ENCODE assay signal across 23 cellular contexts in the genomic region with DNA sequence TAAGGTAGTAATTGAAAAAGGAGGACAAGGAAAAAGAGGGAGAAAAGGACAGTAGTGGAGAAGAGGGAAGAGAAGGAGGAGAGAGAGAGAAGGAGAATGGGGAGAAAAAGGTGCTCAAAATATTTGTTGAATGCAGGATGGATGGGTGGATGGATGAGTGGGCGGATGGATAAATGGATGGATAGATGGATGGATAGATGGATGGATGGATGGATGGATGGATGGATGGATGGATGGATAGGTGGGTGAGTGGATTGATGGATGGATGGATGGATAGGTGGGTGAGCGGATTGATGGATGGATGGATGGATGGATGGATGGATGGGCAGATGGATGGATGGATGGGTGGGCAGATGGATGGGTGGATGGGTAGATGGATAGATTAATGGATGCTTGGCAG.
"Had no signal": no experiment of that assay in that cellular context is flagged by ENCODE, and none has a peak within 500 bp of the region (broad histone marks: within the 10 kb centered on the region; RNA-seq: fewer than 3 reads in every experiment).

No MANE protein-coding gene starts in this region.

- H3K4me1 ChIP-seq: colonic mucosa, foreskin keratinocyte, gastrocnemius medialis, heart left ventricle, heart right ventricle had no signal

- H3K27ac Mint-ChIP-seq: dendritic cell treated with granulocyte-macrophage colony-stimulating factor and Interleukin-4, amounts not matched to agents 40 ng/mL and 50 ng/mL, for 4 days; effector memory CD8-positive, alpha-beta T cell had no signal

- H3K9me3 Mint-ChIP-seq: dendritic cell treated with granulocyte-macrophage colony-stimulating factor and Interleukin-4, amounts not matched to agents 40 ng/mL and 50 ng/mL, for 4 days; effector memory CD8-positive, alpha-beta T cell had no signal

- DNase-seq: colonic mucosa; cortex of kidney; dermis blood vessel endothelial cell; dorsolateral prefrontal cortex; effector CD4-positive, alpha-beta T cell; effector CD8-positive, alpha-beta T cell; effector memory CD4-positive, alpha-beta T cell; effector memory CD8-positive, alpha-beta T cell; erythroblast; esophagus squamous epithelium; foreskin fibroblast; foreskin keratinocyte; foreskin melanocyte; gastrocnemius medialis; head of caudate nucleus; heart left ventricle; heart right ventricle had no signal

- H3K27me3 ChIP-seq: colonic mucosa, foreskin keratinocyte, gastrocnemius medialis had no signal

- H3K27ac ChIP-seq: colonic mucosa, coronary artery, dorsolateral prefrontal cortex, epithelial cell of prostate, esophagus muscularis mucosa, esophagus squamous epithelium, foreskin keratinocyte, gastrocnemius medialis, gastroesophageal sphincter, heart left ventricle, heart right ventricle had no signal

- H3K4me3 ChIP-seq: colonic mucosa, coronary artery, dorsolateral prefrontal cortex, esophagus muscularis mucosa, esophagus squamous epithelium, gastrocnemius medialis, gastroesophageal sphincter, heart left ventricle, heart right ventricle had no signal

- ATAC-seq: effector memory CD8-positive, alpha-beta T cell; esophagus mucosa; foreskin keratinocyte; gastrocnemius medialis; gastroesophageal sphincter; heart left ventricle; heart right ventricle had no signal

- H3K36me3 ChIP-seq: colonic mucosa, esophagus muscularis mucosa, esophagus squamous epithelium, gastrocnemius medialis, gastroesophageal sphincter, heart left ventricle, heart right ventricle had no signal

- H3K9me3 ChIP-seq: colonic mucosa, esophagus muscularis mucosa, esophagus squamous epithelium, gastrocnemius medialis, gastroesophageal sphincter, heart left ventricle had no signal

- H3K4me3 Mint-ChIP-seq: dendritic cell treated with granulocyte-macrophage colony-stimulating factor and Interleukin-4, amounts not matched to agents 40 ng/mL and 50 ng/mL, for 4 days; effector memory CD8-positive, alpha-beta T cell had no signal
